11 cellular contexts compared by ENCODE assay signal in the genomic region with DNA sequence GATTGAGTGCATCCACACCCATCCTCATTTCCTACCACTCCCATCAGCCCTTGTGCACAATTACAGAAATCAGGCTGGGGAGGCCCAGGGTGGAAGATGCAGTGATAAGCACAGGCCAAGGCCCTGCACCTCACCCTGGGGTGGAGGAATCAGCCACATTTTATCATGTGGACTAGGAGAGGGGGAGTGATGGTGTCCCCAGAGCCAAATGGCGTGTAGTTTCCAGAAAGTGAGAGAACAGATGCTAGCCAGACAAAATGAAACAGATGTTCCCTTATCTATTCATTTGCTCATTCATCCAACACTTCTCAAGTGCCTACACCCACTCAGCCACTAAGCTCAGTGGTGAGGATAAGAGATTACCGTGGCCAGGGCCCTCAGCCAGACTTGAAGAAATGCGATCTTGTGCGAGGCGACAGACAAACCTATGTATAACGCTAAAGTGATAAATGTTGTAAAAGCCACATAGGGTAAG.
DNase-seq lines count a peak whose midpoint lies in the region; ATAC-seq and TF ChIP-seq lines count a peak whose summit lies in the region.
"Had no signal": no experiment of that assay in that cellular context is flagged by ENCODE, and none has a peak within 500 bp of the region (broad histone marks: within the 10 kb centered on the region; RNA-seq: fewer than 3 reads in every experiment).

No MANE protein-coding gene starts in this region.

- H3K36me3 Mint-ChIP-seq in activated T-cell treated with anti-CD3 and anti-CD28 coated beads, Interleukin-2, amount 50 U/mL, for 72 hours (ENCODE audit: insufficient read depth in 2 of 2) = no peaks in the 10 kb centered on the region
- no peaks in the 10 kb centered on the region for H3K36me3 Mint-ChIP-seq in T-helper 2 cell treated with Interferon-gamma antibody and Interleukin-4, amounts not matched to agents 5 μg/mL and 100 μg/mL, for 36 hours (ENCODE audit: low read depth)
- H3K36me3 Mint-ChIP-seq in neural progenitor cell (no peaks in the 10 kb centered on the region), Caco-2 (ENCODE audit: insufficient read depth, unreplicated experiment) (no peaks in the 10 kb centered on the region)

- H3K4me1 ChIP-seq in right cardiac atrium (ENCODE audit: control insufficient read depth, insufficient read depth, low read length) (peaks cover 4% of the 10 kb centered on the region), upper lobe of right lung (peaks cover 10% of the 10 kb centered on the region), neural progenitor cell (no peaks in the 10 kb centered on the region), Caco-2 (no peaks in the 10 kb centered on the region)
- H3K4me1 ChIP-seq: right lobe of liver had no signal

- no peak overlapping the region for H3K27ac Mint-ChIP-seq in activated T-cell treated with anti-CD3 and anti-CD28 coated beads, Interleukin-2, amount 50 U/mL, for 72 hours
- no peak overlapping the region for H3K27ac Mint-ChIP-seq in T-helper 2 cell treated with Interferon-gamma antibody and Interleukin-4, amounts not matched to agents 5 μg/mL and 100 μg/mL, for 36 hours
- H3K27ac Mint-ChIP-seq in neural progenitor cell (no peak overlapping the region), Caco-2 (ENCODE audit: unreplicated experiment) (no peak overlapping the region)

- intact Hi-C loops in right cardiac atrium (cut with DNase I) = no loop called here
- intact Hi-C loops in upper lobe of right lung (cut with DNase I) = no loop called here
- intact Hi-C loops in Caco-2 (cut with micrococcal nuclease; ENCODE audit: unreplicated experiment) = no loop called here

- peak; percentile 7 to 9 for DNase-seq in activated T-cell treated with anti-CD3 and anti-CD28 coated beads, Interleukin-2, amount 50 U/mL, for 72 hours
- no peak for DNase-seq in activated T-cell treated with anti-CD3 and anti-CD28 coated beads, Interleukin-2, amount 50 U/mL, for 1 hour
- peak; percentile 45 for DNase-seq in T-helper 2 cell treated with Interferon-gamma antibody and Interleukin-4, amounts not matched to agents 5 μg/mL and 100 μg/mL, for 36 hours (ENCODE audit: low spot score)
- DNase-seq in right cardiac atrium (peak; percentile 72 to 85 (median 77)), upper lobe of right lung (no peak), neural progenitor cell (ENCODE audit: low spot score) (no peak), Caco-2 (no peak)
- DNase-seq: activated T-cell treated with anti-CD3 and anti-CD28 coated beads, Interleukin-2, amount 50 U/mL, for 4 hours; right lobe of liver; SW 1271 had no signal

- H3K4me3 ChIP-seq in right cardiac atrium (ENCODE audit: low read length) (no peak overlapping the region), upper lobe of right lung (no peak overlapping the region), neural progenitor cell (no peak overlapping the region), Caco-2 (ENCODE audit: low read depth, low read length) (no peak overlapping the region)
- H3K4me3 ChIP-seq: right lobe of liver had no signal

- 17% methylated on average over 6 of the region's 6 CpGs for WGBS in right cardiac atrium

- no peak overlapping the region for H3K4me2 ChIP-seq in neural progenitor cell

- no peak overlapping the region for H3K4me3 Mint-ChIP-seq in activated T-cell treated with anti-CD3 and anti-CD28 coated beads, Interleukin-2, amount 50 U/mL, for 72 hours
- H3K4me3 Mint-ChIP-seq in T-helper 2 cell treated with Interferon-gamma antibody and Interleukin-4, amounts not matched to agents 5 μg/mL and 100 μg/mL, for 36 hours = no peak overlapping the region
- H3K4me3 Mint-ChIP-seq in neural progenitor cell (no peak overlapping the region), Caco-2 (ENCODE audit: unreplicated experiment) (no peak overlapping the region)
- H3K4me3 Mint-ChIP-seq: activated T-cell treated with anti-CD3 and anti-CD28 coated beads, Interleukin-2, amount 50 U/mL, for 4 hours had no signal

- H3K4me1 Mint-ChIP-seq in activated T-cell treated with anti-CD3 and anti-CD28 coated beads, Interleukin-2, amount 50 U/mL, for 72 hours (ENCODE audit: low read depth) = no peaks in the 10 kb centered on the region
- H3K4me1 Mint-ChIP-seq in T-helper 2 cell treated with Interferon-gamma antibody and Interleukin-4, amounts not matched to agents 5 μg/mL and 100 μg/mL, for 36 hours (ENCODE audit: low read depth) = peaks cover 1% of the 10 kb centered on the region
- H3K4me1 Mint-ChIP-seq in neural progenitor cell = peaks cover 14% of the 10 kb centered on the region
- H3K4me1 Mint-ChIP-seq in Caco-2 (ENCODE audit: low read depth, unreplicated experiment) = no peaks in the 10 kb centered on the region

- H3F3A ChIP-seq in neural progenitor cell (ENCODE audit: low read depth) = no peaks in the 10 kb centered on the region

- BruUV-seq in Caco-2 (replicated peaks; lab: Mats Ljungman, UMichigan) = no TSS peak

- H3K9me3 Mint-ChIP-seq in activated T-cell treated with anti-CD3 and anti-CD28 coated beads, Interleukin-2, amount 50 U/mL, for 72 hours = no peaks in the 10 kb centered on the region
- no peaks in the 10 kb centered on the region for H3K9me3 Mint-ChIP-seq in T-helper 2 cell treated with Interferon-gamma antibody and Interleukin-4, amounts not matched to agents 5 μg/mL and 100 μg/mL, for 36 hours
- no peaks in the 10 kb centered on the region for H3K9me3 Mint-ChIP-seq in neural progenitor cell
- H3K9me3 Mint-ChIP-seq in Caco-2 (ENCODE audit: unreplicated experiment) = no peaks in the 10 kb centered on the region
- H3K9me3 Mint-ChIP-seq: activated T-cell treated with anti-CD3 and anti-CD28 coated beads, Interleukin-2, amount 50 U/mL, for 4 hours had no signal

- H3K36me3 ChIP-seq in upper lobe of right lung (no peaks in the 10 kb centered on the region), neural progenitor cell (no peaks in the 10 kb centered on the region), Caco-2 (ENCODE audit: control insufficient read depth, insufficient read depth, low read length) (no peaks in the 10 kb centered on the region)
- H3K36me3 ChIP-seq: right lobe of liver had no signal

- no peaks in the 10 kb centered on the region for H4K20me1 ChIP-seq in neural progenitor cell (ENCODE audit: low read depth)

- POLR2A ChIA-PET in Caco-2 (lab: Charles Lee) = no interaction called here

- H3K9ac ChIP-seq in neural progenitor cell = no peak overlapping the region

- no peak overlapping the region for H3K27ac ChIP-seq in right cardiac atrium (ENCODE audit: low read length)
- no peak overlapping the region for H3K27ac ChIP-seq in upper lobe of right lung
- no peak overlapping the region for H3K27ac ChIP-seq in neural progenitor cell
- H3K27ac ChIP-seq: right lobe of liver had no signal

- H2AFZ ChIP-seq in neural progenitor cell (replicated peaks) = no peak overlapping the region

- CTCF ChIA-PET in Caco-2 (lab: Charles Lee) = no interaction called here

- no peaks in the 10 kb centered on the region for H3K79me2 ChIP-seq in neural progenitor cell (ENCODE audit: low read depth)

- no peaks in the 10 kb centered on the region for H3K9me3 ChIP-seq in right cardiac atrium (ENCODE audit: control insufficient read depth, low read length)
- H3K9me3 ChIP-seq in upper lobe of right lung = no peaks in the 10 kb centered on the region
- H3K9me3 ChIP-seq in neural progenitor cell (ENCODE audit: low read depth) = no peaks in the 10 kb centered on the region
- no peaks in the 10 kb centered on the region for H3K9me3 ChIP-seq in Caco-2
- H3K9me3 ChIP-seq: right lobe of liver had no signal

- H3K27me3 ChIP-seq in right cardiac atrium (ENCODE audit: control insufficient read depth, insufficient read depth) (no peaks in the 10 kb centered on the region), upper lobe of right lung (no peaks in the 10 kb centered on the region), neural progenitor cell (no peaks in the 10 kb centered on the region), Caco-2 (replicated peaks; ENCODE audit: control insufficient read depth, insufficient read depth, low read length) (no peaks in the 10 kb centered on the region)
- H3K27me3 ChIP-seq: right lobe of liver had no signal

- no peaks in the 10 kb centered on the region for H3K27me3 Mint-ChIP-seq in activated T-cell treated with anti-CD3 and anti-CD28 coated beads, Interleukin-2, amount 50 U/mL, for 72 hours (ENCODE audit: low read depth)
- H3K27me3 Mint-ChIP-seq in T-helper 2 cell treated with Interferon-gamma antibody and Interleukin-4, amounts not matched to agents 5 μg/mL and 100 μg/mL, for 36 hours (ENCODE audit: low read depth) = no peaks in the 10 kb centered on the region
- H3K27me3 Mint-ChIP-seq in neural progenitor cell (ENCODE audit: insufficient read depth, low read depth) (peaks cover 6% of the 10 kb centered on the region), Caco-2 (ENCODE audit: insufficient read depth, unreplicated experiment) (peaks cover 2% of the 10 kb centered on the region)

- ATAC-seq in activated T-cell treated with anti-CD3 and anti-CD28 coated beads, Interleukin-2, amount 50 U/mL, for 72 hours (replicated peaks in 1 of 2) = peak; percentile 72 to 79
- ATAC-seq in right cardiac atrium = peak; percentile 95 to 96
- ATAC-seq in upper lobe of right lung = peak; percentile 72
- ATAC-seq in HG03025 (IDR thresholded peaks at IDR 0.05; ENCODE audit: low FRiP score, unreplicated experiment) = no peak

- TF ChIP-seq CTCF in upper lobe of right lung (IDR thresholded peaks at IDR 0.05) (no peak), neural progenitor cell (IDR thresholded peaks at IDR 0.05) (no peak), Caco-2 (IDR thresholded peaks at IDR 0.05; ENCODE audit: insufficient read depth in 1 of 2, low read depth in 1 of 2, low read length in 1 of 2, severe bottlenecking in 1 of 2, unreplicated experiment in 1 of 2) (no peak)

Comparison
In these comparisons a context has a peak if more than half of its experiments do, and no peak if none do; other contexts are left out.
1. DNase-seq: peak in activated T-cell treated with anti-CD3 and anti-CD28 coated beads, Interleukin-2, amount 50 U/mL, for 72 hours (2 of 2), T-helper 2 cell treated with Interferon-gamma antibody and Interleukin-4, amounts not matched to agents 5 μg/mL and 100 μg/mL, for 36 hours (single experiment) and right cardiac atrium (3 of 3); none in activated T-cell treated with anti-CD3 and anti-CD28 coated beads, Interleukin-2, amount 50 U/mL, for 1 hour (single experiment), upper lobe of right lung (single experiment), neural progenitor cell (single experiment) and Caco-2 (0 of 2).